In the genomic region with DNA sequence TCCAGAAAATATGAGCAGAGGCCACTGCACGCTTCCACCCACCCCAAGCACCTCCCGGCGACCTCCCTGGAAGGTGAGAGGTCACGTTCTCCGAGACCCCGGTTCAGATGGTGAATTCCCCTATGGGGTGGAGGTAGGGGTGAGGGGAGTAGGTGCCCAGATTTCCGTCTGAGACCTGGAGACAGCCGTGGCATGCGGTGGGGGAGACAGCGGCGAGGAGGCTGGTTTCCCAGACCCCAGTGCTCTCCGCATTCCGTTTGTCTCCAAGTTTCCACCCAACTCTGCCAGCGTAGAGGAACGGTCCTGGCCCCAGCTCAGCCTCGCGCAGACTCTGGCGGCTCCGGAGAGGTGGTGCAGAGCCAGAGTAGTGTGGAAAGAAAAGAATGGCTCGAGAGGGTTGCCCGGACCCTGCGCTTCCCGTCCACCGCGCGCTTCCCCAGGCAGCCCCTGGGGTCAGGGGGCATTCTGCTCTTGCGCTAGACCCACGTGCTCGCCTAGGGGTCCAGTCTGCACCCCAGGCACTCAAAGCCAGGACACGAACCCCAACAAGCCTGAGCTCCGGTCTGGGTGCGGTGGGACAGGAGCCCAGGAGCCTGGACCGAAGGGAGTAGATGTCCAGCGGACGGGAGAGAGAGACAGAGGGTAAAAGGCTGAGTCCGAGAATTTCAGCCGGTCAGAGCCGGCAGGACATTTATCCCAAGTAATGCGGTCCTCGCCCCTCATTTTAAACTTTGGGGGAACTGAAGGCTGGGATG, we compare ENCODE assay signal across 1 cellular context.
TF ChIP-seq lines count a peak whose summit lies in the region.

No MANE protein-coding gene starts in this region.

TF ChIP-seq in H1, 55 proteins besides CTCF, POLR2A, EP300 and RAD21 (continued from another document):
- TF ChIP-seq SIN3A (conservative IDR thresholded peaks at IDR 0.05 in 1 of 2, IDR thresholded peaks at IDR 0.05 in 1 of 2; ENCODE audit: low read depth in 1 of 2, low read length in 2 of 2) (no peak), SUZ12 (IDR thresholded peaks at IDR 0.05; ENCODE audit: low read length) (peak; percentile 59)
- TF ChIP-seq, protein P1, sequence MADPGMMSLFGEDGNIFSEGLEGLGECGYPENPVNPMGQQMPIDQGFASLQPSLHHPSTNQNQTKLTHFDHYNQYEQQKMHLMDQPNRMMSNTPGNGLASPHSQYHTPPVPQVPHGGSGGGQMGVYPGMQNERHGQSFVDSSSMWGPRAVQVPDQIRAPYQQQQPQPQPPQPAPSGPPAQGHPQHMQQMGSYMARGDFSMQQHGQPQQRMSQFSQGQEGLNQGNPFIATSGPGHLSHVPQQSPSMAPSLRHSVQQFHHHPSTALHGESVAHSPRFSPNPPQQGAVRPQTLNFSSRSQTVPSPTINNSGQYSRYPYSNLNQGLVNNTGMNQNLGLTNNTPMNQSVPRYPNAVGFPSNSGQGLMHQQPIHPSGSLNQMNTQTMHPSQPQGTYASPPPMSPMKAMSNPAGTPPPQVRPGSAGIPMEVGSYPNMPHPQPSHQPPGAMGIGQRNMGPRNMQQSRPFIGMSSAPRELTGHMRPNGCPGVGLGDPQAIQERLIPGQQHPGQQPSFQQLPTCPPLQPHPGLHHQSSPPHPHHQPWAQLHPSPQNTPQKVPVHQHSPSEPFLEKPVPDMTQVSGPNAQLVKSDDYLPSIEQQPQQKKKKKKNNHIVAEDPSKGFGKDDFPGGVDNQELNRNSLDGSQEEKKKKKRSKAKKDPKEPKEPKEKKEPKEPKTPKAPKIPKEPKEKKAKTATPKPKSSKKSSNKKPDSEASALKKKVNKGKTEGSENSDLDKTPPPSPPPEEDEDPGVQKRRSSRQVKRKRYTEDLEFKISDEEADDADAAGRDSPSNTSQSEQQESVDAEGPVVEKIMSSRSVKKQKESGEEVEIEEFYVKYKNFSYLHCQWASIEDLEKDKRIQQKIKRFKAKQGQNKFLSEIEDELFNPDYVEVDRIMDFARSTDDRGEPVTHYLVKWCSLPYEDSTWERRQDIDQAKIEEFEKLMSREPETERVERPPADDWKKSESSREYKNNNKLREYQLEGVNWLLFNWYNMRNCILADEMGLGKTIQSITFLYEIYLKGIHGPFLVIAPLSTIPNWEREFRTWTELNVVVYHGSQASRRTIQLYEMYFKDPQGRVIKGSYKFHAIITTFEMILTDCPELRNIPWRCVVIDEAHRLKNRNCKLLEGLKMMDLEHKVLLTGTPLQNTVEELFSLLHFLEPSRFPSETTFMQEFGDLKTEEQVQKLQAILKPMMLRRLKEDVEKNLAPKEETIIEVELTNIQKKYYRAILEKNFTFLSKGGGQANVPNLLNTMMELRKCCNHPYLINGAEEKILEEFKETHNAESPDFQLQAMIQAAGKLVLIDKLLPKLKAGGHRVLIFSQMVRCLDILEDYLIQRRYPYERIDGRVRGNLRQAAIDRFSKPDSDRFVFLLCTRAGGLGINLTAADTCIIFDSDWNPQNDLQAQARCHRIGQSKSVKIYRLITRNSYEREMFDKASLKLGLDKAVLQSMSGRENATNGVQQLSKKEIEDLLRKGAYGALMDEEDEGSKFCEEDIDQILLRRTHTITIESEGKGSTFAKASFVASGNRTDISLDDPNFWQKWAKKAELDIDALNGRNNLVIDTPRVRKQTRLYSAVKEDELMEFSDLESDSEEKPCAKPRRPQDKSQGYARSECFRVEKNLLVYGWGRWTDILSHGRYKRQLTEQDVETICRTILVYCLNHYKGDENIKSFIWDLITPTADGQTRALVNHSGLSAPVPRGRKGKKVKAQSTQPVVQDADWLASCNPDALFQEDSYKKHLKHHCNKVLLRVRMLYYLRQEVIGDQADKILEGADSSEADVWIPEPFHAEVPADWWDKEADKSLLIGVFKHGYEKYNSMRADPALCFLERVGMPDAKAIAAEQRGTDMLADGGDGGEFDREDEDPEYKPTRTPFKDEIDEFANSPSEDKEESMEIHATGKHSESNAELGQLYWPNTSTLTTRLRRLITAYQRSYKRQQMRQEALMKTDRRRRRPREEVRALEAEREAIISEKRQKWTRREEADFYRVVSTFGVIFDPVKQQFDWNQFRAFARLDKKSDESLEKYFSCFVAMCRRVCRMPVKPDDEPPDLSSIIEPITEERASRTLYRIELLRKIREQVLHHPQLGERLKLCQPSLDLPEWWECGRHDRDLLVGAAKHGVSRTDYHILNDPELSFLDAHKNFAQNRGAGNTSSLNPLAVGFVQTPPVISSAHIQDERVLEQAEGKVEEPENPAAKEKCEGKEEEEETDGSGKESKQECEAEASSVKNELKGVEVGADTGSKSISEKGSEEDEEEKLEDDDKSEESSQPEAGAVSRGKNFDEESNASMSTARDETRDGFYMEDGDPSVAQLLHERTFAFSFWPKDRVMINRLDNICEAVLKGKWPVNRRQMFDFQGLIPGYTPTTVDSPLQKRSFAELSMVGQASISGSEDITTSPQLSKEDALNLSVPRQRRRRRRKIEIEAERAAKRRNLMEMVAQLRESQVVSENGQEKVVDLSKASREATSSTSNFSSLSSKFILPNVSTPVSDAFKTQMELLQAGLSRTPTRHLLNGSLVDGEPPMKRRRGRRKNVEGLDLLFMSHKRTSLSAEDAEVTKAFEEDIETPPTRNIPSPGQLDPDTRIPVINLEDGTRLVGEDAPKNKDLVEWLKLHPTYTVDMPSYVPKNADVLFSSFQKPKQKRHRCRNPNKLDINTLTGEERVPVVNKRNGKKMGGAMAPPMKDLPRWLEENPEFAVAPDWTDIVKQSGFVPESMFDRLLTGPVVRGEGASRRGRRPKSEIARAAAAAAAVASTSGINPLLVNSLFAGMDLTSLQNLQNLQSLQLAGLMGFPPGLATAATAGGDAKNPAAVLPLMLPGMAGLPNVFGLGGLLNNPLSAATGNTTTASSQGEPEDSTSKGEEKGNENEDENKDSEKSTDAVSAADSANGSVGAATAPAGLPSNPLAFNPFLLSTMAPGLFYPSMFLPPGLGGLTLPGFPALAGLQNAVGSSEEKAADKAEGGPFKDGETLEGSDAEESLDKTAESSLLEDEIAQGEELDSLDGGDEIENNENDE (IDR thresholded peaks at IDR 0.05; ENCODE audit: insufficient replicate concordance, low read length), result no peak
- TF ChIP-seq, protein P2, sequence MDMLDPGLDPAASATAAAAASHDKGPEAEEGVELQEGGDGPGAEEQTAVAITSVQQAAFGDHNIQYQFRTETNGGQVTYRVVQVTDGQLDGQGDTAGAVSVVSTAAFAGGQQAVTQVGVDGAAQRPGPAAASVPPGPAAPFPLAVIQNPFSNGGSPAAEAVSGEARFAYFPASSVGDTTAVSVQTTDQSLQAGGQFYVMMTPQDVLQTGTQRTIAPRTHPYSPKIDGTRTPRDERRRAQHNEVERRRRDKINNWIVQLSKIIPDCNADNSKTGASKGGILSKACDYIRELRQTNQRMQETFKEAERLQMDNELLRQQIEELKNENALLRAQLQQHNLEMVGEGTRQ (IDR thresholded peaks at IDR 0.05; ENCODE audit: low read length), result no peak
- TF ChIP-seq, protein P3, sequence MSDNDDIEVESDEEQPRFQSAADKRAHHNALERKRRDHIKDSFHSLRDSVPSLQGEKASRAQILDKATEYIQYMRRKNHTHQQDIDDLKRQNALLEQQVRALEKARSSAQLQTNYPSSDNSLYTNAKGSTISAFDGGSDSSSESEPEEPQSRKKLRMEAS (IDR thresholded peaks at IDR 0.05), result 0 out of 2 replicates have a peak, but pooled peaks have one; percentile 2
TF ChIP-seq in H1: peak in this region for 3.
